Comparison of ENCODE assay signal across 22 cellular contexts in genomic region chr2:120702061-120702460, GRCh38. TPM values are rescaled to one million over a fixed set of nuclear protein-coding genes. Genes with fewer than 3 reads are reported as not detected.
"Had no signal": no experiment of that assay in that cellular context is flagged by ENCODE, and none has a peak within 500 bp of the region (broad histone marks: within the 10 kb centered on the region; RNA-seq: fewer than 3 reads in every experiment).

No MANE protein-coding gene starts in this region.

- H3K4me3 Mint-ChIP-seq: activated CD4-positive, alpha-beta memory T cell treated with anti-CD3 and anti-CD28 coated beads, Interleukin-2, amount 10 ng/mL, durations not matched to agents 7 days and 5 days; activated T-cell treated with anti-CD3 and anti-CD28 coated beads, Interleukin-2, amount 50 U/mL, for 72 hours; mesothelial cell of epicardium; neural crest cell; T-helper 17 cell; WTC11 had no signal

- H3K9me3 Mint-ChIP-seq: activated CD4-positive, alpha-beta memory T cell treated with anti-CD3 and anti-CD28 coated beads, Interleukin-2, amount 10 ng/mL, durations not matched to agents 7 days and 5 days; activated naive CD4-positive, alpha-beta T cell treated with anti-CD3 and anti-CD28 coated beads, Interleukin-2, amount 50 U/mL, for 72 hours; activated T-cell treated with anti-CD3 and anti-CD28 coated beads, Interleukin-2, amount 50 U/mL, for 72 hours; mesothelial cell of epicardium; neural crest cell; WTC11 had no signal

- H3K27me3 ChIP-seq: colonic mucosa, esophagus muscularis mucosa, tibial nerve, vagina had no signal

- H3K4me3 ChIP-seq: colonic mucosa, esophagus muscularis mucosa, tibial nerve, vagina had no signal

- H3K27ac ChIP-seq: colonic mucosa, esophagus muscularis mucosa, foreskin keratinocyte, parathyroid adenoma, tibial nerve, vagina had no signal

- H3K4me1 Mint-ChIP-seq: activated CD4-positive, alpha-beta memory T cell treated with anti-CD3 and anti-CD28 coated beads, Interleukin-2, amount 10 ng/mL, durations not matched to agents 7 days and 5 days; T-helper 17 cell had no signal

- H3K27ac Mint-ChIP-seq: activated CD4-positive, alpha-beta memory T cell treated with anti-CD3 and anti-CD28 coated beads, Interleukin-2, amount 10 ng/mL, durations not matched to agents 7 days and 5 days; activated naive CD4-positive, alpha-beta T cell treated with anti-CD3 and anti-CD28 coated beads, Interleukin-2, amount 50 U/mL, for 72 hours; activated T-cell treated with anti-CD3 and anti-CD28 coated beads, Interleukin-2, amount 50 U/mL, for 72 hours; mesothelial cell of epicardium; T-helper 17 cell; WTC11 had no signal

- H3K9me3 ChIP-seq: colonic mucosa, esophagus muscularis mucosa, tibial nerve, vagina had no signal

- DNase-seq: activated CD4-positive, alpha-beta memory T cell treated with anti-CD3 and anti-CD28 coated beads, Interleukin-2, amount 10 ng/mL, durations not matched to agents 7 days and 5 days; activated CD4-positive, alpha-beta T cell treated with anti-CD3 and anti-CD28 coated beads for 4 hours; activated CD8-positive, alpha-beta memory T cell treated with anti-CD3 and anti-CD28 coated beads, Interleukin-2, amount 50 U/mL, for 4 hours; activated gamma-delta T cell; activated T-cell treated with anti-CD3 and anti-CD28 coated beads, Interleukin-2, amount 50 U/mL, for 72 hours; colonic mucosa; foreskin keratinocyte; head of caudate nucleus; kidney glomerular epithelial cell; stimulated activated CD4-positive, alpha-beta T cell treated with anti-CD3 and anti-CD28 coated beads, Interleukin-15, amount 100 ng/mL, for 24 hours; stimulated activated CD4-positive, alpha-beta T cell treated with anti-CD3 and anti-CD28 coated beads, Interleukin-4, amount 100 ng/mL, for 1 hour; stimulated activated naive CD4-positive, alpha-beta T cell; substantia nigra; T-helper 17 cell had no signal

- H3K9ac ChIP-seq: parathyroid adenoma had no signal

- H3K36me3 ChIP-seq: colonic mucosa, esophagus muscularis mucosa, tibial nerve, vagina had no signal

- ATAC-seq: activated naive CD4-positive, alpha-beta T cell treated with anti-CD3 and anti-CD28 coated beads, Interleukin-2, amount 50 U/mL, for 72 hours; activated T-cell treated with anti-CD3 and anti-CD28 coated beads, Interleukin-2, amount 50 U/mL, for 72 hours; foreskin keratinocyte; T-helper 17 cell; WTC11 had no signal

- H3K4me1 ChIP-seq: colonic mucosa, esophagus muscularis mucosa, foreskin keratinocyte, parathyroid adenoma, tibial nerve, vagina had no signal

- H3K36me3 Mint-ChIP-seq: activated naive CD4-positive, alpha-beta T cell treated with anti-CD3 and anti-CD28 coated beads, Interleukin-2, amount 50 U/mL, for 72 hours; mesothelial cell of epicardium; WTC11 had no signal

RNA-seq across cellular contexts. Expression of gene GLI2, which starts 33.6 kb away (rescaled TPM):
- total RNA-seq: activated naive CD4-positive, alpha-beta T cell treated with anti-CD3 and anti-CD28 coated beads, Interleukin-2, amount 50 U/mL, for 72 hours; activated T-cell treated with anti-CD3 and anti-CD28 coated beads, Interleukin-2, amount 50 U/mL, for 72 hours; foreskin keratinocyte; T-helper 17 cell had no signal
